ENCODE assay signal across 8 cellular contexts in genomic region chr7:95311389-95311788, GRCh38. TPM values are rescaled to one million over a fixed set of nuclear protein-coding genes. Genes with fewer than 3 reads are reported as not detected.
"Had no signal": no experiment of that assay in that cellular context is flagged by ENCODE, and none has a peak within 500 bp of the region (broad histone marks: within the 10 kb centered on the region; RNA-seq: fewer than 3 reads in every experiment).

No MANE protein-coding gene starts in this region.

- ATAC-seq: K562 had no signal

- H3K4me3 ChIP-seq: K562 had no signal

- DNase-seq: IMR-90, KBM-7, KG1 had no signal

- H3K27me3 Mint-ChIP-seq: IgD-negative memory B cell had no signal

- FAIRE-seq: HTR-8/SVneo, K562 had no signal

- H3K27ac ChIP-seq: HL-60 had no signal

- H3K27ac Mint-ChIP-seq: IgD-negative memory B cell had no signal

- H3K4me3 Mint-ChIP-seq: IgD-negative memory B cell had no signal

RNA-seq across cellular contexts. Expression of gene PON1, which starts 12.9 kb away (rescaled TPM):
- total RNA-seq: HT1080, IMR-90, K562 had no signal
- polyA plus RNA-seq: IgD-negative memory B cell, IMR-90, K562 had no signal
